Comparison of ENCODE assay signal across 23 cellular contexts in genomic region chr17:39751637-39752036, GRCh38. TPM values are rescaled to one million over a fixed set of nuclear protein-coding genes. Genes with fewer than 3 reads are reported as not detected.
DNase-seq lines count a peak whose midpoint lies in the region; ATAC-seq and TF ChIP-seq lines count a peak whose summit lies in the region.
"Had no signal": no experiment of that assay in that cellular context is flagged by ENCODE, and none has a peak within 500 bp of the region (broad histone marks: within the 10 kb centered on the region; RNA-seq: fewer than 3 reads in every experiment).

No MANE protein-coding gene starts in this region.

- no peaks in the 10 kb centered on the region for H3K27me3 Mint-ChIP-seq in activated T-cell treated with anti-CD3 and anti-CD28 coated beads, Interleukin-2, amount 50 U/mL, for 24 hours
- H3K27me3 Mint-ChIP-seq in activated T-helper 1 cell treated with anti-CD3 and anti-CD28 coated beads, Interleukin-12 subunit alpha, Interleukin-12 subunit beta, Interleukin-2, Interleukin-4 antibody, amounts not matched to agents 30 ng/mL and 10 ng/mL and 1 ng/mL, durations not matched to agents 14 hours and 24 hours and 36 hours (ENCODE audit: insufficient read depth) = no peaks in the 10 kb centered on the region
- H3K27me3 Mint-ChIP-seq: CD4-positive, alpha-beta memory T cell had no signal

- H3K27me3 ChIP-seq in osteoblast (ENCODE audit: insufficient read depth, low read length) = peaks cover 3% of the 10 kb centered on the region
- H3K27me3 ChIP-seq in tibial nerve = peaks cover 0 to 4% of the 10 kb centered on the region in 2 donors

- peak overlapping the region; percentile 96 for H3K27ac Mint-ChIP-seq in activated T-cell treated with anti-CD3 and anti-CD28 coated beads, Interleukin-2, amount 50 U/mL, for 24 hours
- H3K27ac Mint-ChIP-seq in activated T-helper 1 cell treated with anti-CD3 and anti-CD28 coated beads, Interleukin-12 subunit alpha, Interleukin-12 subunit beta, Interleukin-2, Interleukin-4 antibody, amounts not matched to agents 30 ng/mL and 10 ng/mL and 1 ng/mL, durations not matched to agents 14 hours and 24 hours and 36 hours = no peak overlapping the region

- H3K79me2 ChIP-seq in osteoblast (ENCODE audit: insufficient read depth, low read length) = no peaks in the 10 kb centered on the region

- H3K4me3 ChIP-seq in osteoblast (ENCODE audit: insufficient read depth, low read length) (no peak overlapping the region), tibial nerve (no peak overlapping the region)

- H3K27ac ChIP-seq in osteoblast (ENCODE audit: low read depth, low read length) = no peak overlapping the region
- no peak overlapping the region for H3K27ac ChIP-seq in tibial nerve

- ATAC-seq in HG02852 (IDR thresholded peaks at IDR 0.05; ENCODE audit: unreplicated experiment) (no peak), HG02798 (IDR thresholded peaks at IDR 0.05; ENCODE audit: poor library complexity, unreplicated experiment) (no peak)
- ATAC-seq: right cardiac atrium, WTC11 had no signal

- DNase-seq in activated T-cell treated with anti-CD3 and anti-CD28 coated beads, Interleukin-2, amount 50 U/mL, for 24 hours = no peak
- DNase-seq in activated T-cell treated with anti-CD3 and anti-CD28 coated beads, Interleukin-2, amount 50 U/mL, for 48 hours = no peak
- DNase-seq in D341Med (ENCODE audit: low spot score) = peak; percentile 38
- DNase-seq in activated T-helper 1 cell treated with anti-CD3 and anti-CD28 coated beads, Interleukin-12 subunit alpha, Interleukin-12 subunit beta, Interleukin-2, Interleukin-4 antibody, amounts not matched to agents 30 ng/mL and 10 ng/mL and 1 ng/mL, durations not matched to agents 14 hours and 24 hours and 36 hours (ENCODE audit: low spot score) = no peak
- DNase-seq in osteoblast (ENCODE audit: insufficient read length, low spot score, missing footprints) = peak; percentile 76
- no peak for DNase-seq in tibial nerve (ENCODE audit: low spot score in 2 of 2)
- DNase-seq: anterior cingulate cortex; CD4-positive, alpha-beta memory T cell; central memory CD4-positive, alpha-beta T cell; DMS53; GF-D8; immature natural killer cell; MV-4-11; NCI-H1694; NCI-H774; OCI-M1; right cardiac atrium; SHP77 treated with DMSO at 0.1 percent for 48 hours had no signal

- no peak overlapping the region for H3K4me2 ChIP-seq in osteoblast (ENCODE audit: insufficient read depth, low read length)

- H2AFZ ChIP-seq in osteoblast (ENCODE audit: low read length) = no peak overlapping the region

- H3K36me3 ChIP-seq in osteoblast (ENCODE audit: insufficient read depth, low read length) (no peaks in the 10 kb centered on the region), tibial nerve (no peaks in the 10 kb centered on the region)

- peaks cover 5% of the 10 kb centered on the region for H3K4me1 ChIP-seq in osteoblast (ENCODE audit: insufficient read depth, low read length)
- H3K4me1 ChIP-seq in tibial nerve = peaks cover 0 to 25% (median 7%) of the 10 kb centered on the region in 4 donors

- no peak for TF ChIP-seq POLR2A in tibial nerve (IDR thresholded peaks at IDR 0.05)

- 47 to 58% methylated on average over 4 to 10 of the region's 10 CpGs for WGBS in tibial nerve, 2 donors

- no peaks in the 10 kb centered on the region for H4K20me1 ChIP-seq in osteoblast (ENCODE audit: insufficient read depth, low read length)

- no peak for TF ChIP-seq CTCF in osteoblast (IDR thresholded peaks at IDR 0.05; ENCODE audit: extremely low read depth, low read depth, low read length)
- TF ChIP-seq CTCF in tibial nerve (IDR thresholded peaks at IDR 0.05) = no peak

- H3K9me3 ChIP-seq in osteoblast (ENCODE audit: low read depth, low read length) (no peaks in the 10 kb centered on the region), tibial nerve (no peaks in the 10 kb centered on the region)

- no peak overlapping the region for H3K4me3 Mint-ChIP-seq in activated T-cell treated with anti-CD3 and anti-CD28 coated beads, Interleukin-2, amount 50 U/mL, for 24 hours
- H3K4me3 Mint-ChIP-seq in activated T-helper 1 cell treated with anti-CD3 and anti-CD28 coated beads, Interleukin-12 subunit alpha, Interleukin-12 subunit beta, Interleukin-2, Interleukin-4 antibody, amounts not matched to agents 30 ng/mL and 10 ng/mL and 1 ng/mL, durations not matched to agents 14 hours and 24 hours and 36 hours = peak overlapping the region; percentile 77

- H3K9me3 Mint-ChIP-seq in activated T-cell treated with anti-CD3 and anti-CD28 coated beads, Interleukin-2, amount 50 U/mL, for 24 hours = no peaks in the 10 kb centered on the region
- H3K9me3 Mint-ChIP-seq in activated T-helper 1 cell treated with anti-CD3 and anti-CD28 coated beads, Interleukin-12 subunit alpha, Interleukin-12 subunit beta, Interleukin-2, Interleukin-4 antibody, amounts not matched to agents 30 ng/mL and 10 ng/mL and 1 ng/mL, durations not matched to agents 14 hours and 24 hours and 36 hours = no peaks in the 10 kb centered on the region
- H3K9me3 Mint-ChIP-seq: immature natural killer cell, WTC11 had no signal

- H3K4me1 Mint-ChIP-seq in activated T-cell treated with anti-CD3 and anti-CD28 coated beads, Interleukin-2, amount 50 U/mL, for 24 hours (ENCODE audit: low read depth) = peaks cover 48% of the 10 kb centered on the region
- peaks cover 34% of the 10 kb centered on the region for H3K4me1 Mint-ChIP-seq in activated T-helper 1 cell treated with anti-CD3 and anti-CD28 coated beads, Interleukin-12 subunit alpha, Interleukin-12 subunit beta, Interleukin-2, Interleukin-4 antibody, amounts not matched to agents 30 ng/mL and 10 ng/mL and 1 ng/mL, durations not matched to agents 14 hours and 24 hours and 36 hours (ENCODE audit: low read depth)

- no peak for TF ChIP-seq EP300 in tibial nerve (IDR thresholded peaks at IDR 0.05)

- peaks cover 3% of the 10 kb centered on the region for H3K36me3 Mint-ChIP-seq in activated T-cell treated with anti-CD3 and anti-CD28 coated beads, Interleukin-2, amount 50 U/mL, for 24 hours (ENCODE audit: low read depth)
- H3K36me3 Mint-ChIP-seq in activated T-helper 1 cell treated with anti-CD3 and anti-CD28 coated beads, Interleukin-12 subunit alpha, Interleukin-12 subunit beta, Interleukin-2, Interleukin-4 antibody, amounts not matched to agents 30 ng/mL and 10 ng/mL and 1 ng/mL, durations not matched to agents 14 hours and 24 hours and 36 hours (ENCODE audit: low read depth) = peaks cover 2% of the 10 kb centered on the region
- H3K36me3 Mint-ChIP-seq: immature natural killer cell, WTC11 had no signal

- intact Hi-C loops in activated T-helper 1 cell treated with anti-CD3 and anti-CD28 coated beads, Interleukin-12 subunit alpha, Interleukin-12 subunit beta, Interleukin-2, Interleukin-4 antibody, amounts not matched to agents 30 ng/mL and 10 ng/mL and 1 ng/mL, durations not matched to agents 14 hours and 24 hours and 36 hours (cut with micrococcal nuclease) = loop anchor here (10.0 kb wide), 1 partner anchor 63 kb away; no protein-coding TSS in a partner anchor

RNA-seq across cellular contexts. Expression of gene GRB7, which starts 13.9 kb away (rescaled TPM):
- total RNA-seq in activated T-helper 1 cell treated with anti-CD3 and anti-CD28 coated beads, Interleukin-12 subunit alpha, Interleukin-12 subunit beta, Interleukin-2, Interleukin-4 antibody, amounts not matched to agents 30 ng/mL and 10 ng/mL and 1 ng/mL, durations not matched to agents 14 hours and 24 hours and 36 hours = 0.64 and 0.73 TPM in 2 replicates
- total RNA-seq in osteoblast (under 0.01 and 0.29 TPM in 2 replicates), tibial nerve (under 1 TPM in 3 of 4 donors, not detected in 1; 0.21 to 0.39 (median 0.30) TPM)
- total RNA-seq: CD4-positive, alpha-beta memory T cell; dermis microvascular lymphatic vessel endothelial cell; endothelial cell of umbilical vein had no signal

RNA-seq across cellular contexts. Expression of gene MIEN1, which starts 21.3 kb away (rescaled TPM):
- total RNA-seq in activated T-helper 1 cell treated with anti-CD3 and anti-CD28 coated beads, Interleukin-12 subunit alpha, Interleukin-12 subunit beta, Interleukin-2, Interleukin-4 antibody, amounts not matched to agents 30 ng/mL and 10 ng/mL and 1 ng/mL, durations not matched to agents 14 hours and 24 hours and 36 hours = 33.3 and 37.1 TPM in 2 replicates
- total RNA-seq in osteoblast (14.8 and 16.5 TPM in 2 replicates), tibial nerve (10 to 100 TPM; 29.8 to 65.3 (median 43.5) TPM)

RNA-seq across cellular contexts. Expression of gene ERBB2, which starts 51.8 kb away (rescaled TPM):
- 2.5 and 3.0 TPM in 2 replicates for total RNA-seq in activated T-helper 1 cell treated with anti-CD3 and anti-CD28 coated beads, Interleukin-12 subunit alpha, Interleukin-12 subunit beta, Interleukin-2, Interleukin-4 antibody, amounts not matched to agents 30 ng/mL and 10 ng/mL and 1 ng/mL, durations not matched to agents 14 hours and 24 hours and 36 hours
- 40.4 and 44.2 TPM in 2 replicates for total RNA-seq in osteoblast
- 100 to 1,000 TPM; 101 to 131 (median 114) TPM for total RNA-seq in tibial nerve

Comparison
In these comparisons a context has a peak if more than half of its experiments do, and no peak if none do; other contexts are left out.
1. DNase-seq: peak in D341Med (single experiment) and osteoblast (single experiment); none in activated T-cell treated with anti-CD3 and anti-CD28 coated beads, Interleukin-2, amount 50 U/mL, for 24 hours (single experiment), activated T-cell treated with anti-CD3 and anti-CD28 coated beads, Interleukin-2, amount 50 U/mL, for 48 hours (0 of 2), activated T-helper 1 cell treated with anti-CD3 and anti-CD28 coated beads, Interleukin-12 subunit alpha, Interleukin-12 subunit beta, Interleukin-2, Interleukin-4 antibody, amounts not matched to agents 30 ng/mL and 10 ng/mL and 1 ng/mL, durations not matched to agents 14 hours and 24 hours and 36 hours (single experiment) and tibial nerve (0 of 2).
2. RNA of gene ERBB2, which starts 51.8 kb away (total RNA-seq): 101 to 131 TPM in tibial nerve and 40.4 to 44.2 TPM in osteoblast; 2.5 to 3.0 TPM in activated T-helper 1 cell treated with anti-CD3 and anti-CD28 coated beads, Interleukin-12 subunit alpha, Interleukin-12 subunit beta, Interleukin-2, Interleukin-4 antibody, amounts not matched to agents 30 ng/mL and 10 ng/mL and 1 ng/mL, durations not matched to agents 14 hours and 24 hours and 36 hours; every median in the first group is over 10 times any median in the second.